Comparison of ENCODE assay signal across 21 cellular contexts in genomic region chr17:22266231-22266630, GRCh38.
DNase-seq lines count a peak whose midpoint lies in the region; ATAC-seq and TF ChIP-seq lines count a peak whose summit lies in the region.
"Had no signal": no experiment of that assay in that cellular context is flagged by ENCODE, and none has a peak within 500 bp of the region (broad histone marks: within the 10 kb centered on the region; RNA-seq: fewer than 3 reads in every experiment).

No MANE protein-coding gene starts in this region.

- ATAC-seq in activated B cell treated with CpG ODN at 0.5 μM for 24 hours (ENCODE audit: low read depth) = no peak
- ATAC-seq in activated T-cell treated with anti-CD3 and anti-CD28 coated beads, Interleukin-2, amount 50 U/mL, for 72 hours (replicated peaks in 1 of 2) = no peak
- ATAC-seq: sciatic nerve; stimulated activated effector memory CD8-positive, alpha-beta T cell treated with anti-CD3 and anti-CD28 coated beads, Interleukin-12 subunit alpha, Interleukin-12 subunit beta, amount 100 ng/mL, for 72 hours had no signal

- peak; percentile 10 for DNase-seq in GM23248
- peak; percentile 23 for DNase-seq in NCI-H510A (lab: John Stamatoyannopoulos, UW)
- peak; percentile 5 for DNase-seq in activated B cell treated with CpG ODN at 0.5 μM for 24 hours
- no peak for DNase-seq in epidermal melanocyte (ENCODE audit: insufficient read length, low spot score)
- DNase-seq in activated T-cell treated with anti-CD3 and anti-CD28 coated beads, Interleukin-2, amount 50 U/mL, for 72 hours = no peak
- no peak for DNase-seq in anterior cingulate cortex (lab: John Stamatoyannopoulos, UW)
- no peak for DNase-seq in hypothalamus (lab: John Stamatoyannopoulos, UW)
- DNase-seq: activated CD4-positive, alpha-beta T cell treated with anti-CD3 and anti-CD28 coated beads for 1 hour; CD8-positive, alpha-beta memory T cell; GOT3; naive B cell; NCI-H1417 treated with DMSO at 0.1 percent for 48 hours; NCI-H774; T-helper 9 cell had no signal

- H3K4me3 Mint-ChIP-seq in activated B cell treated with CpG ODN at 0.5 μM for 24 hours = no peak overlapping the region
- H3K4me3 Mint-ChIP-seq in activated T-cell treated with anti-CD3 and anti-CD28 coated beads, Interleukin-2, amount 50 U/mL, for 72 hours = no peak overlapping the region
- H3K4me3 Mint-ChIP-seq: activated naive CD8-positive, alpha-beta T cell; CD8-positive, alpha-beta memory T cell; naive B cell; stimulated activated effector memory CD8-positive, alpha-beta T cell treated with anti-CD3 and anti-CD28 coated beads, Interleukin-12 subunit alpha, Interleukin-12 subunit beta, amount 100 ng/mL, for 72 hours had no signal

- H3K79me2 ChIP-seq in GM23248 (ENCODE audit: insufficient read depth) = no peaks in the 10 kb centered on the region

- H3K27me3 Mint-ChIP-seq in activated B cell treated with CpG ODN at 0.5 μM for 24 hours = no peaks in the 10 kb centered on the region
- no peaks in the 10 kb centered on the region for H3K27me3 Mint-ChIP-seq in activated T-cell treated with anti-CD3 and anti-CD28 coated beads, Interleukin-2, amount 50 U/mL, for 72 hours (ENCODE audit: low read depth)
- H3K27me3 Mint-ChIP-seq: activated naive CD8-positive, alpha-beta T cell; naive B cell had no signal

- no peaks in the 10 kb centered on the region for H3K4me1 ChIP-seq in GM23248 (ENCODE audit: insufficient read depth)

- WGBS in GM23248 (ENCODE audit: low coverage in 1 of 2, low lambda C conversion rate in 2 of 2, missing lambda C conversion rate in 2 of 2), 2 experiments = 14 to 19% methylated on average over 18 of the region's 18 CpGs

- H2AFZ ChIP-seq in GM23248 = no peak overlapping the region
- H2AFZ ChIP-seq: PC-9 had no signal

- no peak for TF ChIP-seq CTCF in 22Rv1 (IDR thresholded peaks at IDR 0.05)
- no peak for TF ChIP-seq CTCF in activated B cell treated with CpG ODN at 0.5 μM for 24 hours (IDR thresholded peaks at IDR 0.05)

- no peaks in the 10 kb centered on the region for H3F3A ChIP-seq in GM23248 (ENCODE audit: insufficient read depth)

- H3K9me2 ChIP-seq in GM23248 (ENCODE audit: insufficient read depth) = no peaks in the 10 kb centered on the region

- intact Hi-C loops in activated B cell treated with CpG ODN at 0.5 μM for 24 hours (cut with micrococcal nuclease) = no loop called here

- POLR2A ChIA-PET in activated B cell treated with CpG ODN at 0.5 μM for 24 hours (lab: Charles Lee) = no interaction called here

- H3K27ac ChIP-seq in 22Rv1 = peak overlapping the region; percentile 37; the same call in 1 of the 2 replicates
- no peak overlapping the region for H3K27ac ChIP-seq in GM23248
- H3K27ac ChIP-seq: PC-9, SK-N-MC, thoracic aorta had no signal

- no peaks in the 10 kb centered on the region for H3K27me3 ChIP-seq in GM23248 (replicated peaks; ENCODE audit: insufficient read depth)

- H3K36me3 ChIP-seq in GM23248 (ENCODE audit: low read depth) = no peaks in the 10 kb centered on the region
- H3K36me3 ChIP-seq: thoracic aorta had no signal

- no peaks in the 10 kb centered on the region for H3K4me1 Mint-ChIP-seq in activated B cell treated with CpG ODN at 0.5 μM for 24 hours
- no peaks in the 10 kb centered on the region for H3K4me1 Mint-ChIP-seq in activated T-cell treated with anti-CD3 and anti-CD28 coated beads, Interleukin-2, amount 50 U/mL, for 72 hours (ENCODE audit: low read depth)
- H3K4me1 Mint-ChIP-seq: CD8-positive, alpha-beta memory T cell; naive B cell; stimulated activated effector memory CD8-positive, alpha-beta T cell treated with anti-CD3 and anti-CD28 coated beads, Interleukin-12 subunit alpha, Interleukin-12 subunit beta, amount 100 ng/mL, for 72 hours had no signal

- no peak overlapping the region for H3K4me3 ChIP-seq in GM23248
- H3K4me3 ChIP-seq: PC-9, SK-N-MC, thoracic aorta had no signal

- H3K9me3 Mint-ChIP-seq in activated B cell treated with CpG ODN at 0.5 μM for 24 hours = peaks cover 6% of the 10 kb centered on the region
- peaks cover 3% of the 10 kb centered on the region in 2 donors for H3K9me3 Mint-ChIP-seq in activated T-cell treated with anti-CD3 and anti-CD28 coated beads, Interleukin-2, amount 50 U/mL, for 72 hours

- in situ Hi-C loops in GM23248 (cut with MboI) = no loop called here

- no peak overlapping the region for H3K4me2 ChIP-seq in GM23248 (ENCODE audit: unreplicated experiment)
- H3K4me2 ChIP-seq: PC-9 had no signal

- no peak overlapping the region for H3K9ac ChIP-seq in GM23248

- no peaks in the 10 kb centered on the region for H3K36me3 Mint-ChIP-seq in activated B cell treated with CpG ODN at 0.5 μM for 24 hours (ENCODE audit: low read depth)
- no peaks in the 10 kb centered on the region for H3K36me3 Mint-ChIP-seq in activated T-cell treated with anti-CD3 and anti-CD28 coated beads, Interleukin-2, amount 50 U/mL, for 72 hours (ENCODE audit: insufficient read depth in 2 of 2)
- H3K36me3 Mint-ChIP-seq: activated naive CD8-positive, alpha-beta T cell; CD8-positive, alpha-beta memory T cell; naive B cell; stimulated activated effector memory CD8-positive, alpha-beta T cell treated with anti-CD3 and anti-CD28 coated beads, Interleukin-12 subunit alpha, Interleukin-12 subunit beta, amount 100 ng/mL, for 72 hours had no signal

- CTCF ChIA-PET in activated B cell treated with CpG ODN at 0.5 μM for 24 hours (lab: Charles Lee) = no interaction called here

- H3K9me3 ChIP-seq in GM23248 (ENCODE audit: low read depth) = no peaks in the 10 kb centered on the region
- H3K9me3 ChIP-seq: thoracic aorta had no signal

- no peak overlapping the region for H3K27ac Mint-ChIP-seq in activated B cell treated with CpG ODN at 0.5 μM for 24 hours
- H3K27ac Mint-ChIP-seq in activated T-cell treated with anti-CD3 and anti-CD28 coated beads, Interleukin-2, amount 50 U/mL, for 72 hours = no peak overlapping the region
- H3K27ac Mint-ChIP-seq: activated naive CD8-positive, alpha-beta T cell; naive B cell; stimulated activated effector memory CD8-positive, alpha-beta T cell treated with anti-CD3 and anti-CD28 coated beads, Interleukin-12 subunit alpha, Interleukin-12 subunit beta, amount 100 ng/mL, for 72 hours had no signal

- no peaks in the 10 kb centered on the region for H4K20me1 ChIP-seq in GM23248 (ENCODE audit: insufficient read depth)

Comparison
In these comparisons a context has a peak if more than half of its experiments do, and no peak if none do; other contexts are left out.
1. DNase-seq: peak in GM23248 (single experiment), NCI-H510A (single experiment) and activated B cell treated with CpG ODN at 0.5 μM for 24 hours (single experiment); none in epidermal melanocyte (single experiment), activated T-cell treated with anti-CD3 and anti-CD28 coated beads, Interleukin-2, amount 50 U/mL, for 72 hours (0 of 2), anterior cingulate cortex (0 of 58) and hypothalamus (0 of 51).